8 cellular contexts compared by ENCODE assay signal in genomic region chr12:120584343-120585149, GRCh38. TPM values are rescaled to one million over a fixed set of nuclear protein-coding genes. Genes with fewer than 3 reads are reported as not detected.
A peak's percentile ranks its signal among the peaks of the same experiment; 100 is the strongest.
DNase-seq lines count a peak whose midpoint lies in the region; ATAC-seq lines count a peak whose summit lies in the region.

No MANE protein-coding gene starts in this region.

- peak overlapping the region; percentile 47 for H3K4me3 Mint-ChIP-seq in activated CD4-positive, alpha-beta T cell treated with anti-CD3 and anti-CD28 coated beads, Interleukin-2, amount 10 ng/mL, durations not matched to agents 7 days and 5 days

- ATAC-seq in GM19467 (IDR thresholded peaks at IDR 0.05; ENCODE audit: unreplicated experiment) = no peak

- peaks cover 38% of the 10 kb centered on the region for H3K4me1 Mint-ChIP-seq in activated CD4-positive, alpha-beta T cell treated with anti-CD3 and anti-CD28 coated beads, Interleukin-2, amount 10 ng/mL, durations not matched to agents 7 days and 5 days

- POLR2A ChIA-PET in activated CD4-positive, alpha-beta T cell treated with anti-CD3 and anti-CD28 coated beads, Interleukin-2, amount 10 ng/mL, durations not matched to agents 7 days and 5 days (lab: Charles Lee) = no interaction called here

- no peaks in the 10 kb centered on the region for H3K9me3 Mint-ChIP-seq in activated CD4-positive, alpha-beta T cell treated with anti-CD3 and anti-CD28 coated beads, Interleukin-2, amount 10 ng/mL, durations not matched to agents 7 days and 5 days

- DNase-seq in EL (peak; percentile 46), NCI-H146 (lab: John Stamatoyannopoulos, UW) (peak; percentile 69), ecto neural progenitor cell (ENCODE audit: low spot score) (peak; percentile 79), mesenteric fat pad (ENCODE audit: low spot score) (peak; percentile 92), HCEC 1CT (no peak)
- DNase-seq in activated CD4-positive, alpha-beta T cell treated with anti-CD3 and anti-CD28 coated beads, Interleukin-2, amount 10 ng/mL, durations not matched to agents 7 days and 5 days = peak; percentile 31
- DNase-seq in stimulated activated CD8-positive, alpha-beta memory T cell treated with anti-CD3 and anti-CD28 coated beads, Interleukin-12 subunit alpha, Interleukin-12 subunit beta, amount 100 ng/mL, for 4 hours (ENCODE audit: low read depth) = peak; percentile 20

- CTCF ChIA-PET in activated CD4-positive, alpha-beta T cell treated with anti-CD3 and anti-CD28 coated beads, Interleukin-2, amount 10 ng/mL, durations not matched to agents 7 days and 5 days (lab: Charles Lee) = interaction anchor here (0.7 kb wide), 1 partner anchor 12 kb away, joined by 3 read pairs; no protein-coding TSS in a partner anchor

- peaks cover 27% of the 10 kb centered on the region for H3K27me3 Mint-ChIP-seq in activated CD4-positive, alpha-beta T cell treated with anti-CD3 and anti-CD28 coated beads, Interleukin-2, amount 10 ng/mL, durations not matched to agents 7 days and 5 days

- peaks cover 2% of the 10 kb centered on the region for H3K36me3 Mint-ChIP-seq in activated CD4-positive, alpha-beta T cell treated with anti-CD3 and anti-CD28 coated beads, Interleukin-2, amount 10 ng/mL, durations not matched to agents 7 days and 5 days (ENCODE audit: low read depth)

- no peak overlapping the region for H3K27ac Mint-ChIP-seq in activated CD4-positive, alpha-beta T cell treated with anti-CD3 and anti-CD28 coated beads, Interleukin-2, amount 10 ng/mL, durations not matched to agents 7 days and 5 days

RNA-seq across cellular contexts. Expression of gene POP5, which starts 3.3 kb away (rescaled TPM):
- 10 to 100 TPM; 60.8 to 64.7 TPM for total RNA-seq in activated CD4-positive, alpha-beta T cell treated with anti-CD3 and anti-CD28 coated beads, Interleukin-2, amount 10 ng/mL, durations not matched to agents 7 days and 5 days
- total RNA-seq in mesenteric fat pad = 33.8 TPM

RNA-seq across cellular contexts. Expression of gene RNF10, which starts 50.4 kb away (rescaled TPM):
- 100 to 1,000 TPM; 191 to 219 TPM for total RNA-seq in activated CD4-positive, alpha-beta T cell treated with anti-CD3 and anti-CD28 coated beads, Interleukin-2, amount 10 ng/mL, durations not matched to agents 7 days and 5 days
- total RNA-seq in mesenteric fat pad = 224 TPM

RNA-seq across cellular contexts. Expression of gene COQ5, which starts 55.6 kb away (rescaled TPM):
- total RNA-seq in activated CD4-positive, alpha-beta T cell treated with anti-CD3 and anti-CD28 coated beads, Interleukin-2, amount 10 ng/mL, durations not matched to agents 7 days and 5 days = 10 to 100 TPM; 25.5 to 27.9 TPM
- total RNA-seq in mesenteric fat pad = 23.3 TPM

RNA-seq across cellular contexts. Expression of gene CABP1, which starts 55.9 kb away (rescaled TPM):
- under 1 TPM; 0.10 to 0.29 TPM for total RNA-seq in activated CD4-positive, alpha-beta T cell treated with anti-CD3 and anti-CD28 coated beads, Interleukin-2, amount 10 ng/mL, durations not matched to agents 7 days and 5 days
- total RNA-seq in mesenteric fat pad = 5.5 TPM
